20 cellular contexts compared by ENCODE assay signal in genomic region chr12:62267026-62267425, GRCh38. TPM values are rescaled to one million over a fixed set of nuclear protein-coding genes. Genes with fewer than 3 reads are reported as not detected.
DNase-seq lines count a peak whose midpoint lies in the region; ATAC-seq and TF ChIP-seq lines count a peak whose summit lies in the region.
"Had no signal": no experiment of that assay in that cellular context is flagged by ENCODE, and none has a peak within 500 bp of the region (broad histone marks: within the 10 kb centered on the region; RNA-seq: fewer than 3 reads in every experiment).

No MANE protein-coding gene starts in this region.

- no peak overlapping the region for H3K4me3 ChIP-seq in CD8-positive, alpha-beta T cell (ENCODE audit: low read depth, low read length)
- H3K4me3 ChIP-seq: BLaER1, lower lobe of right lung, MG63, ovary, right lobe of liver had no signal

- no peak for ATAC-seq in CD8-positive, alpha-beta T cell
- ATAC-seq in activated B cell treated with CpG ODN at 0.5 μM for 24 hours (ENCODE audit: low read depth) (no peak), naive B cell (ENCODE audit: low read depth in 2 of 2) (no peak), HG03571 (IDR thresholded peaks at IDR 0.05; ENCODE audit: unreplicated experiment) (no peak), GM21576 (IDR thresholded peaks at IDR 0.05; ENCODE audit: unreplicated experiment) (no peak)
- ATAC-seq: activated CD4-positive, CD25-positive, alpha-beta regulatory T cell treated with anti-CD3 and anti-CD28 coated beads, Interleukin-2, amount 50 U/mL, for 24 hours; foreskin keratinocyte; HCT116; lower lobe of right lung had no signal

- CTCF ChIA-PET in CD8-positive, alpha-beta T cell (lab: Charles Lee) = no interaction called here
- CTCF ChIA-PET in activated B cell treated with CpG ODN at 0.5 μM for 24 hours (lab: Charles Lee) = no interaction called here

- H3K27me3 ChIP-seq in CD8-positive, alpha-beta T cell (ENCODE audit: insufficient read depth, low read length) = no peaks in the 10 kb centered on the region
- H3K27me3 ChIP-seq: BLaER1, foreskin keratinocyte, MG63, ovary, right lobe of liver had no signal

- peaks cover 85% of the 10 kb centered on the region for H3K4me1 ChIP-seq in CD8-positive, alpha-beta T cell (ENCODE audit: insufficient read depth, low read length)

- H3K4me3 Mint-ChIP-seq in activated CD4-positive, alpha-beta T cell treated with anti-CD3 and anti-CD28 coated beads, Interleukin-2, amount 10 ng/mL, durations not matched to agents 24 days and 14 days = peak overlapping the region; percentile 6
- peak overlapping the region; percentile 49 for H3K4me3 Mint-ChIP-seq in CD8-positive, alpha-beta T cell
- no peak overlapping the region for H3K4me3 Mint-ChIP-seq in activated B cell treated with CpG ODN at 0.5 μM for 24 hours
- H3K4me3 Mint-ChIP-seq in naive B cell = peak overlapping the region in 3 of 8 donors; percentile 20 to 57 (median 22)

- POLR2A ChIA-PET in CD8-positive, alpha-beta T cell (lab: Charles Lee) = no interaction called here
- POLR2A ChIA-PET in activated B cell treated with CpG ODN at 0.5 μM for 24 hours (lab: Charles Lee) = no interaction called here

- H3K27me3 Mint-ChIP-seq in activated CD4-positive, alpha-beta T cell treated with anti-CD3 and anti-CD28 coated beads, Interleukin-2, amount 10 ng/mL, durations not matched to agents 24 days and 14 days = no peaks in the 10 kb centered on the region
- H3K27me3 Mint-ChIP-seq in CD8-positive, alpha-beta T cell (ENCODE audit: low read depth) = no peaks in the 10 kb centered on the region
- H3K27me3 Mint-ChIP-seq in activated B cell treated with CpG ODN at 0.5 μM for 24 hours (no peaks in the 10 kb centered on the region), naive B cell (no peaks in the 10 kb centered on the region)

- no peaks in the 10 kb centered on the region for H3K9me3 ChIP-seq in CD8-positive, alpha-beta T cell (ENCODE audit: low read length)
- H3K9me3 ChIP-seq: BLaER1, lower lobe of right lung, MG63, ovary, right lobe of liver had no signal

- intact Hi-C loops in activated CD4-positive, alpha-beta T cell treated with anti-CD3 and anti-CD28 coated beads, Interleukin-2, amount 10 ng/mL, durations not matched to agents 24 days and 14 days (cut with micrococcal nuclease) = loop anchor here (5.0 kb wide), 1 partner anchor 35 kb away; no protein-coding TSS in a partner anchor
- intact Hi-C loops in CD8-positive, alpha-beta T cell (cut with DNase I, micrococcal nuclease) = loop anchor here in 1 of 2 experiments (1.0 kb wide), 1 partner anchor 8 kb away; no protein-coding TSS in a partner anchor
- intact Hi-C loops in activated B cell treated with CpG ODN at 0.5 μM for 24 hours (cut with micrococcal nuclease) = loop anchor here (10.0 kb wide), 1 partner anchor 528 kb away; no protein-coding TSS in a partner anchor

- H3K36me3 ChIP-seq in CD8-positive, alpha-beta T cell (ENCODE audit: insufficient read depth, low read length) = no peaks in the 10 kb centered on the region
- H3K36me3 ChIP-seq: lower lobe of right lung, ovary, right lobe of liver had no signal

- DNase-seq in activated CD4-positive, alpha-beta T cell treated with anti-CD3 and anti-CD28 coated beads, Interleukin-2, amount 10 ng/mL, durations not matched to agents 24 days and 14 days = no peak
- no peak for DNase-seq in activated CD4-positive, alpha-beta T cell treated with anti-CD3 and anti-CD28 coated beads, Interleukin-2, amount 50 U/mL, for 48 hours
- DNase-seq in CD8-positive, alpha-beta T cell = no peak
- DNase-seq in activated B cell treated with CpG ODN at 0.5 μM for 24 hours (no peak), naive B cell (no peak), NCI-H69 (lab: John Stamatoyannopoulos, UW) (no peak)
- DNase-seq: foreskin keratinocyte; lower lobe of right lung; MG63; NCI-H1436 treated with DMSO at 0.1 percent for 48 hours; NCI-H526; ovary; right lobe of liver; SHP77; stimulated activated naive CD4-positive, alpha-beta T cell treated with Interleukin-2 at 50 U/mL for 16 hours had no signal

- no peaks in the 10 kb centered on the region for H3K9me3 Mint-ChIP-seq in activated CD4-positive, alpha-beta T cell treated with anti-CD3 and anti-CD28 coated beads, Interleukin-2, amount 10 ng/mL, durations not matched to agents 24 days and 14 days
- no peaks in the 10 kb centered on the region for H3K9me3 Mint-ChIP-seq in CD8-positive, alpha-beta T cell
- H3K9me3 Mint-ChIP-seq in activated B cell treated with CpG ODN at 0.5 μM for 24 hours (no peaks in the 10 kb centered on the region), naive B cell (no peaks in the 10 kb centered on the region)

- H3K36me3 Mint-ChIP-seq in activated CD4-positive, alpha-beta T cell treated with anti-CD3 and anti-CD28 coated beads, Interleukin-2, amount 10 ng/mL, durations not matched to agents 24 days and 14 days (ENCODE audit: low read depth) = peaks cover 28% of the 10 kb centered on the region
- H3K36me3 Mint-ChIP-seq in CD8-positive, alpha-beta T cell = peaks cover 23% of the 10 kb centered on the region
- H3K36me3 Mint-ChIP-seq in activated B cell treated with CpG ODN at 0.5 μM for 24 hours (ENCODE audit: low read depth) (peaks cover 14% of the 10 kb centered on the region), naive B cell (no peaks in the 10 kb centered on the region)

- H3K4me1 Mint-ChIP-seq in activated CD4-positive, alpha-beta T cell treated with anti-CD3 and anti-CD28 coated beads, Interleukin-2, amount 10 ng/mL, durations not matched to agents 24 days and 14 days = peaks cover 64% of the 10 kb centered on the region
- peaks cover 94% of the 10 kb centered on the region for H3K4me1 Mint-ChIP-seq in CD8-positive, alpha-beta T cell (ENCODE audit: low read depth)
- H3K4me1 Mint-ChIP-seq in activated B cell treated with CpG ODN at 0.5 μM for 24 hours (peaks cover 80% of the 10 kb centered on the region), naive B cell (peaks cover 51 to 84% (median 78%) of the 10 kb centered on the region in 3 donors)

- no peak overlapping the region for H3K27ac ChIP-seq in CD8-positive, alpha-beta T cell (ENCODE audit: low read depth, low read length)
- H3K27ac ChIP-seq: BLaER1, foreskin keratinocyte, lower lobe of right lung, ovary, right lobe of liver had no signal

- TF ChIP-seq CTCF in CD8-positive, alpha-beta T cell (IDR thresholded peaks at IDR 0.05) = no peak
- TF ChIP-seq CTCF in activated B cell treated with CpG ODN at 0.5 μM for 24 hours (IDR thresholded peaks at IDR 0.05) = no peak

- no peak overlapping the region for H3K27ac Mint-ChIP-seq in activated CD4-positive, alpha-beta T cell treated with anti-CD3 and anti-CD28 coated beads, Interleukin-2, amount 10 ng/mL, durations not matched to agents 24 days and 14 days
- H3K27ac Mint-ChIP-seq in CD8-positive, alpha-beta T cell = no peak overlapping the region
- H3K27ac Mint-ChIP-seq in activated B cell treated with CpG ODN at 0.5 μM for 24 hours = peak overlapping the region; percentile 26
- peak overlapping the region in 5 of 6 donors; percentile 8 to 71 (median 15) for H3K27ac Mint-ChIP-seq in naive B cell

RNA-seq across cellular contexts. Expression of gene USP15, which starts 6.8 kb away (rescaled TPM):
- total RNA-seq in activated CD4-positive, alpha-beta T cell treated with anti-CD3 and anti-CD28 coated beads, Interleukin-2, amount 10 ng/mL, durations not matched to agents 24 days and 14 days = 102 and 112 TPM in 2 replicates
- total RNA-seq in CD8-positive, alpha-beta T cell = 100 to 1,000 TPM; 213 to 224 TPM
- total RNA-seq in activated B cell treated with CpG ODN at 0.5 μM for 24 hours = 122 and 150 TPM in 2 replicates
- 100 to 1,000 TPM in 5 of 6 donors, 10 to 100 TPM in 1; 70.7 to 120 (median 105) TPM for polyA plus RNA-seq in naive B cell (ENCODE audit: low read depth in 6 of 6)

Comparison
In these comparisons a context has a peak if more than half of its experiments do, and no peak if none do; other contexts are left out.
1. H3K27ac Mint-ChIP-seq: peak in activated B cell treated with CpG ODN at 0.5 μM for 24 hours (single experiment) and naive B cell (5 of 6); none in activated CD4-positive, alpha-beta T cell treated with anti-CD3 and anti-CD28 coated beads, Interleukin-2, amount 10 ng/mL, durations not matched to agents 24 days and 14 days (single experiment) and CD8-positive, alpha-beta T cell (single experiment).